ENCODE assay signal across 19 cellular contexts in the genomic region with DNA sequence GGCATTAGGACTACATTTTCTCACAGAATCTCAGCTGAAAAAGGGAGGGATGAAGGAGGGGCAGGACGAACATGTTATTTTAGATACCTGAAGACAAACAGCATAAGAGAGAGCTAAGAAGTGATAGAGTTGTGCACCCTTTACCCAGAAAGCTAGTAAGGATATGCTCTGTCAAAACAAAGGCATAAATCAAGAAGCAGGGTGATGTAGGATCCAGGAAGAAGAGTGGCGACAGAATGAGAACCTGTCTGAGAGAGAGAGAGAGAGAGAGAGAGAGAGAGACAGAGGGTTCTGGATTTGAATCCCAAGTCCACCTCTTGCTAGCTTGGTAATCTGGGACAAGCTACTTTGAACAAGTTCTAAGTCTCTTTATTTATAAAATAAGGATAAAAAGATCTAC.
DNase-seq lines count a peak whose midpoint lies in the region; ATAC-seq, FAIRE-seq and TF ChIP-seq lines count a peak whose summit lies in the region.
"Had no signal": no experiment of that assay in that cellular context is flagged by ENCODE, and none has a peak within 500 bp of the region (broad histone marks: within the 10 kb centered on the region; RNA-seq: fewer than 3 reads in every experiment).

No MANE protein-coding gene starts in this region.

- WGBS in K562 (ENCODE audit: insufficient coverage, low coverage, missing lambda C conversion rate) = 61% methylated on average over 2 of the region's 2 CpGs

- no peak for FAIRE-seq in K562 (lab: Jason Lieb, UNC)
- FAIRE-seq: A204.1, GM12891, H1, HepG2, HTR-8/SVneo had no signal

- in situ Hi-C loops in K562 (cut with MboI) = no loop called here

- no peaks in the 10 kb centered on the region for H3K9me3 ChIP-seq in K562 (replicated peaks; ENCODE audit: control insufficient read depth, insufficient read depth, low read depth, low read length)
- H3K9me3 ChIP-seq: BE2C, HAP-1 had no signal

- TF ChIP-seq EP300 in K562 (IDR thresholded peaks at IDR 0.05; ENCODE audit: low read length) = no peak

- H3K27ac Mint-ChIP-seq in osteocyte (ENCODE audit: unreplicated experiment) = peak overlapping the region; percentile 9
- H3K27ac Mint-ChIP-seq: HFFc6 had no signal

- no peak overlapping the region for H3K27ac ChIP-seq in K562 (ENCODE audit: extremely low read depth, low read depth, low read length)
- H3K27ac ChIP-seq: C4-2B had no signal

- H3K79me2 ChIP-seq in K562 (ENCODE audit: control insufficient read depth, insufficient read depth, low read length) = no peaks in the 10 kb centered on the region

- CTCF ChIA-PET in K562 (lab: Yijun Ruan, JAX; ENCODE audit: low intra/inter-chr PET ratio) = no interaction called here

- H3K9me1 ChIP-seq in K562 (ENCODE audit: control insufficient read depth, insufficient read depth, low read length) = no peaks in the 10 kb centered on the region

- no peak overlapping the region for H2AFZ ChIP-seq in K562 (ENCODE audit: low read depth, low read length)

- H3K4me1 Mint-ChIP-seq in osteocyte (ENCODE audit: unreplicated experiment) = peaks cover 21% of the 10 kb centered on the region

- H3K27me3 Mint-ChIP-seq in osteocyte (ENCODE audit: unreplicated experiment) = no peaks in the 10 kb centered on the region
- H3K27me3 Mint-ChIP-seq: CD4-positive, alpha-beta memory T cell had no signal

- H3K4me3 ChIP-seq in K562 = no peak overlapping the region
- no peak overlapping the region for H3K4me3 ChIP-seq in fibroblast of villous mesenchyme (ENCODE audit: low read depth, low read length)
- H3K4me3 ChIP-seq: HAP-1 had no signal

- H3K9ac ChIP-seq in K562 (ENCODE audit: insufficient read depth in 1 of 2, low read depth in 2 of 2, low read length in 2 of 2) = no peak overlapping the region

- no peak for ATAC-seq in K562
- no peak for ATAC-seq in HG02623 (IDR thresholded peaks at IDR 0.05; ENCODE audit: unreplicated experiment)
- ATAC-seq in GM21390 (IDR thresholded peaks at IDR 0.05; ENCODE audit: unreplicated experiment) = no peak
- ATAC-seq: HepG2 had no signal

- intact Hi-C loops in K562 (cut with micrococcal nuclease) = no loop called here

- TF ChIP-seq CTCF in K562 (IDR thresholded peaks at IDR 0.05 in 2 of 3, conservative IDR thresholded peaks at IDR 0.05 in 1 of 3; ENCODE audit: insufficient read depth in 2 of 3, low read depth in 1 of 3, low read length in 3 of 3) (no peak), fibroblast of villous mesenchyme (IDR thresholded peaks at IDR 0.05; ENCODE audit: insufficient read depth, low read depth, low read length) (no peak), osteocyte (IDR thresholded peaks at IDR 0.05) (no peak)

- H4K20me1 ChIP-seq in K562 (replicated peaks; ENCODE audit: control insufficient read depth, insufficient read depth, low read length) = no peaks in the 10 kb centered on the region

- POLR2A ChIA-PET in K562 (lab: Yijun Ruan, JAX) = no interaction called here

- H3K4me1 ChIP-seq in K562 (replicated peaks in 1 of 2; ENCODE audit: control insufficient read depth in 2 of 2, insufficient read depth in 2 of 2, low read length in 2 of 2) = no peaks in the 10 kb centered on the region
- H3K4me1 ChIP-seq: BE2C had no signal

- no TSS peak for BruUV-seq in K562 (replicated peaks; lab: Mats Ljungman, UMichigan)

- no peaks in the 10 kb centered on the region for H3K9me3 Mint-ChIP-seq in osteocyte (ENCODE audit: unreplicated experiment)
- H3K9me3 Mint-ChIP-seq: CD4-positive, alpha-beta memory T cell; HFFc6 had no signal

- H3K36me3 ChIP-seq in K562 (ENCODE audit: control insufficient read depth, insufficient read depth, low read length) = peaks cover 72% of the 10 kb centered on the region

- no peak overlapping the region for H3K4me2 ChIP-seq in K562 (ENCODE audit: insufficient read depth, low read length)

- no peak for TF ChIP-seq RAD21 in K562 (CRISPR knock-in tag; conservative IDR thresholded peaks at IDR 0.05 in 1 of 2, IDR thresholded peaks at IDR 0.05 in 1 of 2)

- H3K36me3 Mint-ChIP-seq in osteocyte (ENCODE audit: unreplicated experiment) = peaks cover 25% of the 10 kb centered on the region

- H3K4me3 Mint-ChIP-seq in osteocyte (ENCODE audit: unreplicated experiment) = no peak overlapping the region
- H3K4me3 Mint-ChIP-seq: CD4-positive, alpha-beta memory T cell; HFFc6 had no signal

- DNase-seq in K562 (ENCODE audit: extremely low read depth in 1 of 4, low spot score in 3 of 4) = no peak
- peak; percentile 3 for DNase-seq in fibroblast of villous mesenchyme (ENCODE audit: low read depth)
- DNase-seq in osteocyte (ENCODE audit: extremely low spot score, unreplicated experiment) = no peak
- no peak for DNase-seq in Ammon's horn (ENCODE audit: low spot score)
- no peak for DNase-seq in NCI-H1436 treated with DMSO at 0.1 percent for 48 hours (lab: John Stamatoyannopoulos, UW)
- DNase-seq: BE2C; CD4-positive, alpha-beta memory T cell; DMS79 treated with DMSO at 0.1 percent for 48 hours; EL; HFFc6 had no signal

- no peak for TF ChIP-seq POLR2A in K562 (conservative IDR thresholded peaks at IDR 0.05)

- no peaks in the 10 kb centered on the region for H3K27me3 ChIP-seq in K562 (ENCODE audit: control insufficient read depth in 2 of 2, insufficient read depth in 2 of 2, low read length in 2 of 2)
- H3K27me3 ChIP-seq: BE2C had no signal

TF ChIP-seq in K562, 482 proteins besides CTCF, POLR2A, EP300 and RAD21:
- TF ChIP-seq, protein P1, sequence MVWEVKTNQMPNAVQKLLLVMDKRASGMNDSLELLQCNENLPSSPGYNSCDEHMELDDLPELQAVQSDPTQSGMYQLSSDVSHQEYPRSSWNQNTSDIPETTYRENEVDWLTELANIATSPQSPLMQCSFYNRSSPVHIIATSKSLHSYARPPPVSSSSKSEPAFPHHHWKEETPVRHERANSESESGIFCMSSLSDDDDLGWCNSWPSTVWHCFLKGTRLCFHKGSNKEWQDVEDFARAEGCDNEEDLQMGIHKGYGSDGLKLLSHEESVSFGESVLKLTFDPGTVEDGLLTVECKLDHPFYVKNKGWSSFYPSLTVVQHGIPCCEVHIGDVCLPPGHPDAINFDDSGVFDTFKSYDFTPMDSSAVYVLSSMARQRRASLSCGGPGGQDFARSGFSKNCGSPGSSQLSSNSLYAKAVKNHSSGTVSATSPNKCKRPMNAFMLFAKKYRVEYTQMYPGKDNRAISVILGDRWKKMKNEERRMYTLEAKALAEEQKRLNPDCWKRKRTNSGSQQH (CRISPR knock-in tag; IDR thresholded peaks at IDR 0.05) = no peak
- peak; percentile 44 for TF ChIP-seq MEIS2 (IDR thresholded peaks at IDR 0.05; ENCODE audit: partially characterized antibody)
- TF ChIP-seq, protein P2, sequence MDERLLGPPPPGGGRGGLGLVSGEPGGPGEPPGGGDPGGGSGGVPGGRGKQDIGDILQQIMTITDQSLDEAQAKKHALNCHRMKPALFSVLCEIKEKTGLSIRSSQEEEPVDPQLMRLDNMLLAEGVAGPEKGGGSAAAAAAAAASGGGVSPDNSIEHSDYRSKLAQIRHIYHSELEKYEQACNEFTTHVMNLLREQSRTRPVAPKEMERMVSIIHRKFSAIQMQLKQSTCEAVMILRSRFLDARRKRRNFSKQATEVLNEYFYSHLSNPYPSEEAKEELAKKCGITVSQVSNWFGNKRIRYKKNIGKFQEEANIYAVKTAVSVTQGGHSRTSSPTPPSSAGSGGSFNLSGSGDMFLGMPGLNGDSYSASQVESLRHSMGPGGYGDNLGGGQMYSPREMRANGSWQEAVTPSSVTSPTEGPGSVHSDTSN (CRISPR knock-in tag; IDR thresholded peaks at IDR 0.05; ENCODE audit: low read depth) = no peak
- TF ChIP-seq, protein P2 (tag; conservative IDR thresholded peaks at IDR 0.05; ENCODE audit: low read depth) = peak; percentile 83
